In the genomic region with DNA sequence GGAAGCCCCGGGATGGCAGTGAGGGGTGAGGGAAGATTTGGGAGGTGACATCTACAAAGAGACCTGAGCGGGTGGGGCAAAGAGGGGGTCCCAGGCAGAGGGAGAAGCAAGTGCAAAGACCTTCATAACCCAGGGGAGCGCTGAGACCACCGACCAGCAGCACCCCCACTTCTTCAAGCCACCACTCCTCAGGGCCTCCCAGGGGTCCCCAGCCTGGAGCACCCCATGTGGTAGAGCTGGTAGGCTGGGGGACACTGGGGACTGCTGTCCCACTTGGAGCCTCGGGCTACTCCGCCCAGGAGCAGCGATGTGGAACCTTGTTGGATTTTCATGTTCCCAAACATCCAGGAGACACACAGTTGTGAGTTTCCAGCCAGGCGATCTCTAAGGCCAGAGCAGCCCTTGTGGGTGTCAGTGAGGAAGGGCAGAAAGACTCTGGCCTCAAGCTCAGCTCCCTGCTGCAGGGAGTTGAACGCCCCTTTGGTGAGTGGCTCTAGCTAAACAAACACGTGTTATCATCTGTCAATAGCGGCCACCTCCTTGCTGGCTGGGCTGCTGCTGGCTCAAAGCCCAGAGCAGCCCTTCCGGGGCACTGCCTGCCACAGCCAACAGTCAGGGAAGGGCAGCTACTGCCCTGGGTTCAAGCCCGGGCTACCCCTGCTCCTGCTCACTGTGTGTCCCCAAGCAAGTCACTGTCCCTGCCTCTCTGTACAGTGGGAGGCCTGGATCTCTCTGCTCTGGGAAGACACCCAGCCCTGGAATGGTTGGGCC, we compare ENCODE assay signal across 8 cellular contexts. TPM values are rescaled to one million over a fixed set of nuclear protein-coding genes. Genes with fewer than 3 reads are reported as not detected.
DNase-seq lines count a peak whose midpoint lies in the region; ATAC-seq and TF ChIP-seq lines count a peak whose summit lies in the region.

No MANE protein-coding gene starts in this region.

- no peaks in the 10 kb centered on the region for H3K36me3 ChIP-seq in BLaER1
- H3K36me3 ChIP-seq in lower lobe of right lung: no peaks in the 10 kb centered on the region

- no peaks in the 10 kb centered on the region for H3K9me3 Mint-ChIP-seq in activated T-helper 1 cell treated with anti-CD3 and anti-CD28 coated beads, Interleukin-12 subunit alpha, Interleukin-12 subunit beta, Interleukin-2, Interleukin-4 antibody, amounts not matched to agents 30 ng/mL and 10 ng/mL and 1 ng/mL, durations not matched to agents 14 hours and 24 hours and 36 hours

- H3K4me3 ChIP-seq in BLaER1 (no peak overlapping the region), lower lobe of right lung (no peak overlapping the region)

- peaks cover 7% of the 10 kb centered on the region for H3K4me1 Mint-ChIP-seq in activated T-helper 1 cell treated with anti-CD3 and anti-CD28 coated beads, Interleukin-12 subunit alpha, Interleukin-12 subunit beta, Interleukin-2, Interleukin-4 antibody, amounts not matched to agents 30 ng/mL and 10 ng/mL and 1 ng/mL, durations not matched to agents 14 hours and 24 hours and 36 hours (ENCODE audit: low read depth)

- H3K27me3 ChIP-seq in BLaER1 (no peaks in the 10 kb centered on the region), lower lobe of right lung (ENCODE audit: low read depth) (no peaks in the 10 kb centered on the region)

- peak overlapping the region; percentile 60 for H3K27ac ChIP-seq in BLaER1
- peak overlapping the region; percentile 99 for H3K27ac ChIP-seq in VCaP
- H3K27ac ChIP-seq in lower lobe of right lung: peak overlapping the region; percentile 70

- H3K4me2 ChIP-seq in BLaER1: peak overlapping the region; percentile 90

- no peak overlapping the region for H3K4me3 Mint-ChIP-seq in activated T-helper 1 cell treated with anti-CD3 and anti-CD28 coated beads, Interleukin-12 subunit alpha, Interleukin-12 subunit beta, Interleukin-2, Interleukin-4 antibody, amounts not matched to agents 30 ng/mL and 10 ng/mL and 1 ng/mL, durations not matched to agents 14 hours and 24 hours and 36 hours

- ATAC-seq in lower lobe of right lung (peak; percentile 73), HG03025 (IDR thresholded peaks at IDR 0.05; ENCODE audit: low FRiP score, unreplicated experiment) (no peak)

- no peaks in the 10 kb centered on the region for H3K36me3 Mint-ChIP-seq in activated T-helper 1 cell treated with anti-CD3 and anti-CD28 coated beads, Interleukin-12 subunit alpha, Interleukin-12 subunit beta, Interleukin-2, Interleukin-4 antibody, amounts not matched to agents 30 ng/mL and 10 ng/mL and 1 ng/mL, durations not matched to agents 14 hours and 24 hours and 36 hours (ENCODE audit: low read depth)

- H3K9ac ChIP-seq in BLaER1: peak overlapping the region; percentile 11; the same call in 1 of the 2 replicates

- DNase-seq in NCI-H1092 (lab: John Stamatoyannopoulos, UW) (peak; percentile 90), lower lobe of right lung (peak; percentile 74), SW 1271 (lab: John Stamatoyannopoulos, UW) (no peak)
- no peak for DNase-seq in effector CD8-positive, alpha-beta T cell (lab: John Stamatoyannopoulos, UW)
- DNase-seq in activated T-helper 1 cell treated with anti-CD3 and anti-CD28 coated beads, Interleukin-12 subunit alpha, Interleukin-12 subunit beta, Interleukin-2, Interleukin-4 antibody, amounts not matched to agents 30 ng/mL and 10 ng/mL and 1 ng/mL, durations not matched to agents 14 hours and 24 hours and 36 hours (ENCODE audit: low spot score): no peak

- H3K4me1 ChIP-seq in BLaER1 (peaks cover 84% of the 10 kb centered on the region), lower lobe of right lung (peaks cover 43% of the 10 kb centered on the region)

- peaks cover under 1% of the 10 kb centered on the region for H4K20me1 ChIP-seq in BLaER1

- intact Hi-C loops in lower lobe of right lung (cut with DNase I): no loop called here
- intact Hi-C loops in activated T-helper 1 cell treated with anti-CD3 and anti-CD28 coated beads, Interleukin-12 subunit alpha, Interleukin-12 subunit beta, Interleukin-2, Interleukin-4 antibody, amounts not matched to agents 30 ng/mL and 10 ng/mL and 1 ng/mL, durations not matched to agents 14 hours and 24 hours and 36 hours (cut with micrococcal nuclease): no loop called here

- TF ChIP-seq CTCF in VCaP (conservative IDR thresholded peaks at IDR 0.05) (no peak; the same call in 1 of the 2 replicates), lower lobe of right lung (IDR thresholded peaks at IDR 0.05) (no peak)

- no peak overlapping the region for H3K27ac Mint-ChIP-seq in activated T-helper 1 cell treated with anti-CD3 and anti-CD28 coated beads, Interleukin-12 subunit alpha, Interleukin-12 subunit beta, Interleukin-2, Interleukin-4 antibody, amounts not matched to agents 30 ng/mL and 10 ng/mL and 1 ng/mL, durations not matched to agents 14 hours and 24 hours and 36 hours

- peaks cover 6% of the 10 kb centered on the region for H3K27me3 Mint-ChIP-seq in activated T-helper 1 cell treated with anti-CD3 and anti-CD28 coated beads, Interleukin-12 subunit alpha, Interleukin-12 subunit beta, Interleukin-2, Interleukin-4 antibody, amounts not matched to agents 30 ng/mL and 10 ng/mL and 1 ng/mL, durations not matched to agents 14 hours and 24 hours and 36 hours (ENCODE audit: insufficient read depth)

- H3K9me3 ChIP-seq in BLaER1 (no peaks in the 10 kb centered on the region), lower lobe of right lung (no peaks in the 10 kb centered on the region)

RNA-seq across cellular contexts. Expression of gene CHKA, which starts 25.7 kb away (rescaled TPM):
- 43.0 TPM for total RNA-seq in lower lobe of right lung
- total RNA-seq in activated T-helper 1 cell treated with anti-CD3 and anti-CD28 coated beads, Interleukin-12 subunit alpha, Interleukin-12 subunit beta, Interleukin-2, Interleukin-4 antibody, amounts not matched to agents 30 ng/mL and 10 ng/mL and 1 ng/mL, durations not matched to agents 14 hours and 24 hours and 36 hours: 13.2 and 13.7 TPM in 2 replicates

Comparison
In these comparisons a context has a peak if more than half of its experiments do, and no peak if none do; other contexts are left out.
1. DNase-seq: peak in NCI-H1092 (single experiment) and lower lobe of right lung (single experiment); none in effector CD8-positive, alpha-beta T cell (single experiment), SW 1271 (0 of 2) and activated T-helper 1 cell treated with anti-CD3 and anti-CD28 coated beads, Interleukin-12 subunit alpha, Interleukin-12 subunit beta, Interleukin-2, Interleukin-4 antibody, amounts not matched to agents 30 ng/mL and 10 ng/mL and 1 ng/mL, durations not matched to agents 14 hours and 24 hours and 36 hours (single experiment).
2. Peak in every context shown above with its lines, with median percentiles within 50 percentile points of each other: H3K27ac ChIP-seq.